In the genomic region with DNA sequence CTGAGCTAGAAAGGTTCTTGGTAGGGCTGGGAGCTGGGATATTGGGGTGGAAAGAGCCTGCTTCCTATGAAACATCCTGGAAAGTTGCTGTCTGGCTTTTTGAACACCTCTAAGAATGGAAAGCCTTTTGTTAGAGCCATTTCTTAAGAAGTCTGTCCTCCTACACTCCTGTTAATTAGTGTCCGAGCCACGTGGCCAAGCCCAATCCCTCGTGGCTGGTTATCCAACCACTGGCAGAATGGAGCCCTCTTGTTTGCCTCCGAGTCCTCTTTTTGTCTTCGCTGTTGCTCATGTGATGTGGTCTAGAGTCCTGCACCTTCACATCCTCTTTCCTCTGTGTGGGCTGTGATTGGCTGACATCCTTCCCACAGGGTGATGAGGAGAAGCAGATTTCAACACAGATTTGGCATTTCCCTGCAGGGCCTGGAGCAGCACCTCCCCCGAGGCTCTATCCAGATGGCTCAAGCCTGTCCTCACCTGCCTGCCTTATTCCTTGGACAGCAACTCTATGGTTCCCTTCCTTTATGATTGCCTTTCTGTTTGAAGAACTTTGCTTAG, we compare ENCODE assay signal across 21 cellular contexts. TPM values are rescaled to one million over a fixed set of nuclear protein-coding genes. Genes with fewer than 3 reads are reported as not detected.
A peak's percentile ranks its signal among the peaks of the same experiment; 100 is the strongest.
DNase-seq lines count a peak whose midpoint lies in the region; ATAC-seq and TF ChIP-seq lines count a peak whose summit lies in the region.
"Had no signal": no experiment of that assay in that cellular context is flagged by ENCODE, and none has a peak within 500 bp of the region (broad histone marks: within the 10 kb centered on the region; RNA-seq: fewer than 3 reads in every experiment).

No MANE protein-coding gene starts in this region.

- peak; percentile 9 for DNase-seq in cardiac septum (ENCODE audit: low spot score)
- DNase-seq in left cardiac atrium, result no peak
- no peak for DNase-seq in T-helper 17 cell
- peak; percentile 36 for DNase-seq in epithelial cell of esophagus (ENCODE audit: low read depth)
- DNase-seq in GM23338 (ENCODE audit: low spot score), result no peak
- DNase-seq: activated gamma-delta T cell treated with Interleukin-2 at 50 U/mL for 16 hours; aorta; effector CD8-positive, alpha-beta T cell; glutamatergic neuron; NCI-H2081 treated with DMSO at 0.1 percent for 48 hours; NCI-H510A; posterior cingulate gyrus; RPMI8226; stimulated activated naive CD4-positive, alpha-beta T cell treated with Interleukin-2 at 50 U/mL for 16 hours had no signal

- peaks cover 2% of the 10 kb centered on the region for H3K36me3 Mint-ChIP-seq in T-helper 17 cell (ENCODE audit: low read depth)
- no peaks in the 10 kb centered on the region for H3K36me3 Mint-ChIP-seq in GM23338 (ENCODE audit: low read depth)
- H3K36me3 Mint-ChIP-seq: mesothelial cell of epicardium; natural killer cell treated with Interleukin-12 subunit alpha and Interleukin-12 subunit beta and Interleukin-15 and Interleukin-18, amount 100 ng/mL, for 72 hours had no signal

- H3K27me3 Mint-ChIP-seq in T-helper 17 cell (no peaks in the 10 kb centered on the region), GM23338 (ENCODE audit: insufficient read depth, low read depth, poor library complexity) (peaks cover 13% of the 10 kb centered on the region)
- H3K27me3 Mint-ChIP-seq: natural killer cell treated with Interleukin-12 subunit alpha and Interleukin-12 subunit beta and Interleukin-15 and Interleukin-18, amount 100 ng/mL, for 72 hours had no signal

- H3K4me3 Mint-ChIP-seq in T-helper 17 cell, result no peak overlapping the region
- no peak overlapping the region for H3K4me3 Mint-ChIP-seq in GM23338
- H3K4me3 Mint-ChIP-seq: mesothelial cell of epicardium; natural killer cell treated with Interleukin-12 subunit alpha and Interleukin-12 subunit beta and Interleukin-15 and Interleukin-18, amount 100 ng/mL, for 72 hours had no signal

- intact Hi-C loops in cardiac septum (cut with DNase I) (no loop called here), left cardiac atrium (cut with DNase I) (no loop called here)

- ATAC-seq in left cardiac atrium (no peak), T-helper 17 cell (peak; percentile 25), GM19455 (IDR thresholded peaks at IDR 0.05; ENCODE audit: unreplicated experiment) (no peak), GM23338 (no peak), GM19023 (IDR thresholded peaks at IDR 0.05; ENCODE audit: unreplicated experiment) (no peak)
- ATAC-seq: HCT116 had no signal

- H3F3A ChIP-seq in GM23338 (replicated peaks; ENCODE audit: low read depth), result no peaks in the 10 kb centered on the region

- H3K4me3 ChIP-seq in epithelial cell of esophagus (ENCODE audit: low read length), result no peak overlapping the region
- H3K4me3 ChIP-seq in GM23338, result no peak overlapping the region
- H3K4me3 ChIP-seq: tibial nerve had no signal

- no peaks in the 10 kb centered on the region for H3K79me2 ChIP-seq in GM23338 (replicated peaks; ENCODE audit: insufficient read depth)

- H4K20me1 ChIP-seq in GM23338 (replicated peaks; ENCODE audit: insufficient read depth), result no peaks in the 10 kb centered on the region

- no peak for TF ChIP-seq CTCF in epithelial cell of esophagus (IDR thresholded peaks at IDR 0.05; ENCODE audit: insufficient read depth, low read depth, low read length, missing control alignments)
- no peak for TF ChIP-seq CTCF in GM23338 (conservative IDR thresholded peaks at IDR 0.05; ENCODE audit: low read depth in 2 of 2)

- H3K27me3 ChIP-seq in GM23338 (ENCODE audit: insufficient read depth), result no peaks in the 10 kb centered on the region
- H3K27me3 ChIP-seq: tibial nerve had no signal

- no peak overlapping the region for H3K27ac ChIP-seq in GM23338 (ENCODE audit: low read depth)
- H3K27ac ChIP-seq: tibial nerve had no signal

- H2AFZ ChIP-seq in GM23338, result no peak overlapping the region

- H3K27ac Mint-ChIP-seq in T-helper 17 cell (no peak overlapping the region), GM23338 (no peak overlapping the region)
- H3K27ac Mint-ChIP-seq: mesothelial cell of epicardium; natural killer cell treated with Interleukin-12 subunit alpha and Interleukin-12 subunit beta and Interleukin-15 and Interleukin-18, amount 100 ng/mL, for 72 hours had no signal

- peaks cover 9% of the 10 kb centered on the region for H3K4me1 Mint-ChIP-seq in T-helper 17 cell
- no peaks in the 10 kb centered on the region; the same call in 2 of the 3 replicates for H3K4me1 Mint-ChIP-seq in GM23338

- no peak overlapping the region for H3K4me2 ChIP-seq in GM23338

- H3K4me1 ChIP-seq in GM23338 (ENCODE audit: insufficient read depth), result no peaks in the 10 kb centered on the region

- no peaks in the 10 kb centered on the region for H3K36me3 ChIP-seq in GM23338 (ENCODE audit: insufficient read depth)
- H3K36me3 ChIP-seq: tibial nerve had no signal

- H3K9me3 Mint-ChIP-seq in GM23338, result no peaks in the 10 kb centered on the region
- H3K9me3 Mint-ChIP-seq: natural killer cell treated with Interleukin-12 subunit alpha and Interleukin-12 subunit beta and Interleukin-15 and Interleukin-18, amount 100 ng/mL, for 72 hours had no signal

- H3K9me3 ChIP-seq in T-helper 17 cell (ENCODE audit: control insufficient read depth, low read length, poor library complexity, severe bottlenecking), result no peaks in the 10 kb centered on the region
- H3K9me3 ChIP-seq: Caco-2 had no signal

- no peaks in the 10 kb centered on the region for H3K9me2 ChIP-seq in GM23338 (ENCODE audit: insufficient read depth)

TF ChIP-seq in GM23338, 12 proteins besides CTCF, POLR2A, EP300 and RAD21:
- TF ChIP-seq REST (IDR thresholded peaks at IDR 0.05; ENCODE audit: unreplicated experiment) (no peak), EZH2phosphoT487 (IDR thresholded peaks at IDR 0.05; ENCODE audit: unreplicated experiment) (no peak), ETS1 (IDR thresholded peaks at IDR 0.05) (no peak), JUNB (IDR thresholded peaks at IDR 0.05; ENCODE audit: unreplicated experiment) (no peak), ZNF114 (CRISPR knock-in tag; IDR thresholded peaks at IDR 0.05) (no peak)

RNA-seq across cellular contexts. Expression of gene TOGARAM2, which starts 8.2 kb away (rescaled TPM):
- 0.48 TPM for total RNA-seq in cardiac septum
- total RNA-seq in left cardiac atrium, result 10 to 100 TPM; 15.5 to 24.8 TPM
- total RNA-seq in T-helper 17 cell, result 1 to 10 TPM; 4.2 to 5.2 TPM
- 0.47 and 1.8 TPM in 2 replicates for total RNA-seq in GM23338 (2014; rRNA removed; shearing (Covaris generic))
- polyA plus RNA-seq in GM23338 (2016; fragmentation: Nextera tagmentation; extraction: Ambion mirVana), result 1.8 and 2.4 TPM in 2 replicates

Comparison
In these comparisons a context has a peak if more than half of its experiments do, and no peak if none do; other contexts are left out.
1. DNase-seq: peak in cardiac septum (single experiment) and epithelial cell of esophagus (single experiment); none in left cardiac atrium (single experiment), T-helper 17 cell (0 of 3) and GM23338 (single experiment).